In the genomic region with DNA sequence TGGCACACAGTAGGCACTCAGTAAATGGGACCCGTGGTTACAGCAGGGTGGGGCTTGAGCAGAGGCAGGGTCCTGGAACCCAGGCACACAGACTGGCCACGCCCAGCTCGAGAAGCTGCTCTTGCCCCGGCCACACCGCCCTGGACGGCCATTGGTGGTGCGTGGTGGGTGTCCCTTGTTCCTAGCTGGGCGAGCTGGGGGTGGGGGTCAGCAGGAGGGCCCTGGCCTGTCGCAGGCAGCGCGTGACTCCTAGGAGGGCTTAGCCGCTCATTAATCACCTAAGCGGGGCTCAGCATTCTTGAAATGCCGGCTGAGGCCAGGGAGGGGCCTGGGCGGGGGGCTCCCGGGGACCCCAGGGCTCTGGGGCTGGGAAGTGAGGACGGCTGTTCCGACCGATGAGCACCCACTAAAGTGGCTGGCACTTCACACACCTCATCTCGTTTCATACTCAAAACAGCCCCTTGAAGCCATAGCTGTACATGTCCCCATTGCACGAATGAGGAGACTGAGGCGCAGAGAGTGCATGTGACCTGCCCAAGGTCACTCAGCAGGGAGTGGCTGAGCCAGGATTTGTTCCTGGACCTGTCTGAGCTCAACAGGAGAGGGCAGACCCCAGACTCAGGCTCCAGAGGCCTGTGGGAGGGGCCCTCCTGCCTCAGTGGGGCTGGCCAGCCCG, we compare ENCODE assay signal across 17 cellular contexts. TPM values are rescaled to one million over a fixed set of nuclear protein-coding genes. Genes with fewer than 3 reads are reported as not detected.
A peak's percentile ranks its signal among the peaks of the same experiment; 100 is the strongest.
DNase-seq lines count a peak whose midpoint lies in the region; ATAC-seq and TF ChIP-seq lines count a peak whose summit lies in the region.
"Had no signal": no experiment of that assay in that cellular context is flagged by ENCODE, and none has a peak within 500 bp of the region (broad histone marks: within the 10 kb centered on the region; RNA-seq: fewer than 3 reads in every experiment).

No MANE protein-coding gene starts in this region.

- H3K27ac ChIP-seq in angular gyrus (ENCODE audit: low read depth, low read length), result peak overlapping the region; percentile 87
- H3K27ac ChIP-seq in cingulate gyrus (ENCODE audit: low read depth, low read length), result peak overlapping the region; percentile 69
- peak overlapping the region; percentile 93 to 95 for H3K27ac ChIP-seq in uterus
- H3K27ac ChIP-seq in PC-3 (ENCODE audit: low read length), result no peak overlapping the region
- H3K27ac ChIP-seq: BLaER1, SJSA1 had no signal

- H3K79me2 ChIP-seq in PC-3 (ENCODE audit: low read length), result no peaks in the 10 kb centered on the region

- peaks cover 75% of the 10 kb centered on the region for H3K4me1 Mint-ChIP-seq in mesothelial cell of epicardium

- ATAC-seq in PC-3 (no peak), HG03108 (IDR thresholded peaks at IDR 0.05; ENCODE audit: unreplicated experiment) (no peak)

- no peaks in the 10 kb centered on the region for H3K36me3 ChIP-seq in uterus
- no peaks in the 10 kb centered on the region for H3K36me3 ChIP-seq in PC-3 (ENCODE audit: low read depth, low read length)
- H3K36me3 ChIP-seq: BLaER1, SJSA1 had no signal

- H3K27me3 ChIP-seq in uterus (no peaks in the 10 kb centered on the region), PC-3 (ENCODE audit: low read length) (no peaks in the 10 kb centered on the region)
- H3K27me3 ChIP-seq: BLaER1, SJSA1 had no signal

- peak overlapping the region; percentile 99 for H3K27ac Mint-ChIP-seq in mesothelial cell of epicardium
- H3K27ac Mint-ChIP-seq: CD4-positive, alpha-beta T cell had no signal

- POLR2A ChIA-PET in PC-3 (lab: Charles Lee; ENCODE audit: unreplicated experiment), result no interaction called here

- H3K9me3 Mint-ChIP-seq in mesothelial cell of epicardium, result no peaks in the 10 kb centered on the region
- H3K9me3 Mint-ChIP-seq: CD4-positive, alpha-beta T cell had no signal

- no peak for TF ChIP-seq POLR2A in uterus (IDR thresholded peaks at IDR 0.05)

- intact Hi-C loops in uterus (cut with DNase I; ENCODE audit: low total_unique reads), result no loop called here
- intact Hi-C loops in PC-3 (cut with micrococcal nuclease), result no loop called here

- DNase-seq in mesothelial cell of epicardium (ENCODE audit: low spot score in 2 of 2, unreplicated experiment in 2 of 2) (no peak), uterus (no peak), PC-3 (no peak), HuH-7 (ENCODE audit: low spot score) (no peak)
- DNase-seq: CD4-positive, alpha-beta T cell; COR-L47; DMS79; NCI-H1105; NCI-H146; NCI-H2029 treated with DMSO at 0.1 percent for 48 hours; NCI-H510A treated with DMSO at 0.1 percent for 48 hours; NCI-H748 treated with DMSO at 0.1 percent for 48 hours had no signal

- no peak overlapping the region for H2AFZ ChIP-seq in PC-3 (ENCODE audit: low read length)

- no TSS peak for BruUV-seq in PC-3 (replicated peaks; lab: Mats Ljungman, UMichigan)

- no peaks in the 10 kb centered on the region for H3K9me2 ChIP-seq in PC-3 (replicated peaks; ENCODE audit: low read length)

- no peak overlapping the region for H3K4me3 ChIP-seq in uterus
- no peak overlapping the region for H3K4me3 ChIP-seq in PC-3 (ENCODE audit: low read length)
- H3K4me3 ChIP-seq: BLaER1, SJSA1 had no signal

- peaks cover 0 to 12% of the 10 kb centered on the region in 2 donors for H3K4me1 ChIP-seq in uterus
- H3K4me1 ChIP-seq in PC-3 (ENCODE audit: insufficient read depth, low read length), result no peaks in the 10 kb centered on the region

- no peak overlapping the region for H3K4me2 ChIP-seq in PC-3 (ENCODE audit: low read length)
- H3K4me2 ChIP-seq: BLaER1 had no signal

- H3F3A ChIP-seq in PC-3 (ENCODE audit: low read length, unreplicated experiment), result no peaks in the 10 kb centered on the region

- TF ChIP-seq CTCF in mesothelial cell of epicardium (IDR thresholded peaks at IDR 0.05; ENCODE audit: unreplicated experiment), result no peak
- no peak for TF ChIP-seq CTCF in uterus (IDR thresholded peaks at IDR 0.05)
- no peak for TF ChIP-seq CTCF in PC-3 (conservative IDR thresholded peaks at IDR 0.05; ENCODE audit: low read depth, low read length)

- no peaks in the 10 kb centered on the region for H4K20me1 ChIP-seq in PC-3 (ENCODE audit: low read length)
- H4K20me1 ChIP-seq: BLaER1 had no signal

- peak overlapping the region; percentile 0 for H3K4me3 Mint-ChIP-seq in mesothelial cell of epicardium
- H3K4me3 Mint-ChIP-seq: CD4-positive, alpha-beta T cell had no signal

- CTCF ChIA-PET in PC-3 (lab: Charles Lee), result interaction anchor here (0.7 kb wide), 1 partner anchor 17 kb away, joined by 3 read pairs; no protein-coding TSS in a partner anchor

- H3K27me3 Mint-ChIP-seq in mesothelial cell of epicardium (ENCODE audit: low read depth), result no peaks in the 10 kb centered on the region

- no peaks in the 10 kb centered on the region for H3K9me3 ChIP-seq in uterus
- no peaks in the 10 kb centered on the region for H3K9me3 ChIP-seq in PC-3 (ENCODE audit: low read length)
- H3K9me3 ChIP-seq: BLaER1, SJSA1 had no signal

- H3K9ac ChIP-seq in PC-3 (ENCODE audit: low read length), result no peak overlapping the region
- H3K9ac ChIP-seq: BLaER1 had no signal

- no peaks in the 10 kb centered on the region for H3K36me3 Mint-ChIP-seq in mesothelial cell of epicardium

RNA-seq across cellular contexts. Expression of gene MYRF, which starts 11.6 kb away (rescaled TPM):
- total RNA-seq in mesothelial cell of epicardium (401 to 436 TPM (median 428 TPM) in 3 replicates), uterus (100 to 1,000 TPM in 1 of 4 donors, 10 to 100 TPM in 2, 1 to 10 TPM in 1; 6.4 to 106 (median 12.7) TPM), PC-3 (2014; rRNA removed) (5.1 and 7.0 TPM in 2 replicates)

RNA-seq across cellular contexts. Expression of gene TMEM258, which starts 28.3 kb away (rescaled TPM):
- total RNA-seq in mesothelial cell of epicardium, result 139 to 154 TPM (median 148 TPM) in 3 replicates
- total RNA-seq in uterus, result 10 to 100 TPM; 14.6 to 96.9 (median 38.7) TPM
- total RNA-seq in PC-3 (2014; rRNA removed), result 79.2 and 110 TPM in 2 replicates

RNA-seq across cellular contexts. Expression of gene FEN1, which starts 28.6 kb away (rescaled TPM):
- total RNA-seq in mesothelial cell of epicardium (19.5 to 20.9 TPM (median 20.3 TPM) in 3 replicates), uterus (10 to 100 TPM in 1 of 4 donors, 1 to 10 TPM in 2, under 1 TPM in 1; 0.77 to 19.4 (median 6.8) TPM), PC-3 (2014; rRNA removed) (132 and 137 TPM in 2 replicates)

RNA-seq across cellular contexts. Expression of gene FADS1, which starts 52.7 kb away (rescaled TPM):
- total RNA-seq in mesothelial cell of epicardium (108 to 115 TPM (median 108 TPM) in 3 replicates), uterus (10 to 100 TPM; 23.8 to 57.1 (median 38.3) TPM), PC-3 (2014; rRNA removed) (79.4 and 84.4 TPM in 2 replicates)
